Comparison of ENCODE assay signal across 8 cellular contexts in genomic region chr20:508364-508787, GRCh38. TPM values are rescaled to one million over a fixed set of nuclear protein-coding genes. Genes with fewer than 3 reads are reported as not detected.
A peak's percentile ranks its signal among the peaks of the same experiment; 100 is the strongest.
DNase-seq lines count a peak whose midpoint lies in the region; ATAC-seq, FAIRE-seq and TF ChIP-seq lines count a peak whose summit lies in the region.
"Not testable (repeated sequence)": the region's sequence is repeated elsewhere in the genome, so short reads cannot be mapped to it uniquely, and the experiment has no call there.

No MANE protein-coding gene starts in this region.

- TF ChIP-seq EP300 in A549 (IDR thresholded peaks at IDR 0.05) = not testable (repeated sequence)

- not testable (repeated sequence) for H3K9me3 ChIP-seq in A549; RWPE2 (ENCODE audit: severe bottlenecking); pancreas

- not testable (repeated sequence) for H3K4me3 ChIP-seq in A549; RWPE2 (ENCODE audit: severe bottlenecking); bronchial epithelial cell (ENCODE audit: low read depth, low read length); fibroblast of the aortic adventitia (ENCODE audit: low read depth, low read length); pancreas

- POLR2A ChIA-PET in A549 (lab: Yijun Ruan, JAX) = not testable (repeated sequence)

- not testable (repeated sequence) for H3K27me3 ChIP-seq in RWPE2 (ENCODE audit: insufficient read depth, poor library complexity, severe bottlenecking); bronchial epithelial cell (ENCODE audit: control insufficient read depth, insufficient read depth, low read length); pancreas

- H3K36me3 ChIP-seq in RWPE2 (ENCODE audit: low read depth) (peaks cover 56% of the 10 kb centered on the region), pancreas (peaks cover 0 to 20% (median 4%) of the 10 kb centered on the region in 3 donors)
- not testable (repeated sequence) for H3K36me3 ChIP-seq in bronchial epithelial cell (ENCODE audit: control insufficient read depth, insufficient read depth, low read length)

- H3K4me1 Mint-ChIP-seq in activated T-cell treated with anti-CD3 and anti-CD28 coated beads, Interleukin-2, amount 50 U/mL, for 24 hours (ENCODE audit: low read depth) = peaks cover 38% of the 10 kb centered on the region

- not testable (repeated sequence) for H3K4me3 Mint-ChIP-seq in activated T-cell treated with anti-CD3 and anti-CD28 coated beads, Interleukin-2, amount 50 U/mL, for 24 hours

- 61% methylated on average over 6 of the region's 6 CpGs for WGBS in A549 (ENCODE audit: missing lambda C conversion rate)
- WGBS in pancreas, 2 donors = 4 to 12% methylated on average over 6 of the region's 6 CpGs

- H3K4me1 ChIP-seq in A549 (peaks cover 35% of the 10 kb centered on the region), pancreas (peaks cover 29 to 52% (median 46%) of the 10 kb centered on the region in 3 donors)
- not testable (repeated sequence) for H3K4me1 ChIP-seq in RWPE2 (ENCODE audit: insufficient read depth, poor library complexity, severe bottlenecking)

- not testable (repeated sequence) for TF ChIP-seq CTCF in A549 (IDR thresholded peaks at IDR 0.05); RWPE2 (IDR thresholded peaks at IDR 0.05; ENCODE audit: poor library complexity, severe bottlenecking); bronchial epithelial cell (IDR thresholded peaks at IDR 0.05; ENCODE audit: insufficient read depth, low read length, severe bottlenecking); fibroblast of the aortic adventitia (IDR thresholded peaks at IDR 0.05; ENCODE audit: insufficient read depth, low read length); pancreas (IDR thresholded peaks at IDR 0.05)

- ATAC-seq in A549 = not testable (repeated sequence)
- ATAC-seq in RWPE2 (ENCODE audit: low read depth) (peak; percentile 76), pancreas (peak; percentile 69 to 79 (median 78))

- H3K27ac ChIP-seq in A549 = not testable (repeated sequence)
- H3K27ac ChIP-seq in RWPE2 (ENCODE audit: poor library complexity, severe bottlenecking) (peak overlapping the region; percentile 2), pancreas (peak overlapping the region; percentile 33 to 64 (median 60))

- H3K27me3 Mint-ChIP-seq in activated T-cell treated with anti-CD3 and anti-CD28 coated beads, Interleukin-2, amount 50 U/mL, for 24 hours = not testable (repeated sequence)

- peaks cover 78% of the 10 kb centered on the region for H3K36me3 Mint-ChIP-seq in activated T-cell treated with anti-CD3 and anti-CD28 coated beads, Interleukin-2, amount 50 U/mL, for 24 hours (ENCODE audit: low read depth)

- not testable (repeated sequence) for DNase-seq in A549 (ENCODE audit: low read depth in 1 of 2, low spot score in 1 of 2); RWPE2 (ENCODE audit: low spot score); activated T-cell treated with anti-CD3 and anti-CD28 coated beads, Interleukin-2, amount 50 U/mL, for 24 hours
- DNase-seq in HCEC 1CT = peak; percentile 18
- DNase-seq in bronchial epithelial cell (ENCODE audit: low read depth) = peak; percentile 26
- DNase-seq in fibroblast of the aortic adventitia (ENCODE audit: low read depth) = peak; percentile 28
- DNase-seq in iris pigment epithelial cell (ENCODE audit: low read depth) = peak; percentile 11
- peak in 1 of 6 donors; percentile 29 for DNase-seq in pancreas

- H3K27ac Mint-ChIP-seq in activated T-cell treated with anti-CD3 and anti-CD28 coated beads, Interleukin-2, amount 50 U/mL, for 24 hours = peak overlapping the region; percentile 75

- CTCF ChIA-PET in A549 (lab: Yijun Ruan, JAX) = interaction anchor here (0.6 to 2.1 kb wide), 8 partner anchors 9 to 231 kb away, joined by 3 to 6 read pairs (median 4); no protein-coding TSS in a partner anchor

- not testable (repeated sequence) for H3K9me3 Mint-ChIP-seq in activated T-cell treated with anti-CD3 and anti-CD28 coated beads, Interleukin-2, amount 50 U/mL, for 24 hours

- not testable (repeated sequence) for H3K4me2 ChIP-seq in A549

- peak; percentile 85 for FAIRE-seq in A549 (lab: Jason Lieb, UNC)
- FAIRE-seq in bronchial epithelial cell (lab: Jason Lieb, UNC); pancreas (lab: Jason Lieb, UNC): not testable (repeated sequence)

- TF ChIP-seq POLR2A in A549 (IDR thresholded peaks at IDR 0.05; ENCODE audit: low read length) = not testable (repeated sequence)

- intact Hi-C loops in pancreas (cut with DNase I) = not testable (repeated sequence)

- not testable (repeated sequence) for TF ChIP-seq RAD21 in A549 (conservative IDR thresholded peaks at IDR 0.05 in 1 of 2, IDR thresholded peaks at IDR 0.05 in 1 of 2)

RNA-seq across cellular contexts. Expression of gene CSNK2A1, which starts 35.2 kb away (rescaled TPM):
- polyA plus RNA-seq in A549 (2011; rRNA removed) (231 and 306 TPM in 2 replicates), A549 (2017; fragmentation: RNase III; extraction: RNeasy Plus Mini Kit Qiagen cat#74134 plus additional on column Dnase treatment) (155 to 157 TPM (median 156 TPM) in 3 replicates), pancreas (10 to 100 TPM; 12.7 to 21.2 TPM)
- 98.3 and 99.8 TPM in 2 replicates for polyA plus RNA-seq in A549 (2012; cell fraction: cytosol; rRNA removed)
- 97.3 and 104 TPM in 2 replicates for polyA plus RNA-seq in A549 (2012; cell fraction: nucleus; rRNA removed)
- 263 and 303 TPM in 2 replicates for polyA minus RNA-seq in A549 (2011; rRNA and poly(A)+ RNA removed)
- total RNA-seq in bronchial epithelial cell (242 and 268 TPM in 2 replicates), fibroblast of the aortic adventitia (ENCODE audit: low replicate concordance) (84.6 and 147 TPM in 2 replicates), pancreas (10 to 100 TPM; 44.5 to 57.4 (median 49.5) TPM)

RNA-seq across cellular contexts. Expression of gene TBC1D20, which starts 46.0 kb away (rescaled TPM):
- 43.4 and 53.9 TPM in 2 replicates for polyA plus RNA-seq in A549 (2011; rRNA removed)
- polyA plus RNA-seq in A549 (2012; cell fraction: cytosol; rRNA removed) = 36.6 and 40.3 TPM in 2 replicates
- 22.8 and 27.9 TPM in 2 replicates for polyA plus RNA-seq in A549 (2012; cell fraction: nucleus; rRNA removed)
- polyA plus RNA-seq in A549 (2017; fragmentation: RNase III; extraction: RNeasy Plus Mini Kit Qiagen cat#74134 plus additional on column Dnase treatment) = 24.5 to 28.0 TPM (median 27.7 TPM) in 3 replicates
- 79.0 and 91.9 TPM in 2 replicates for polyA minus RNA-seq in A549 (2011; rRNA and poly(A)+ RNA removed)
- total RNA-seq in bronchial epithelial cell = 30.0 and 35.8 TPM in 2 replicates
- 27.1 and 34.4 TPM in 2 replicates for total RNA-seq in fibroblast of the aortic adventitia (ENCODE audit: low replicate concordance)
- total RNA-seq in pancreas = 10 to 100 TPM; 11.1 to 21.4 (median 12.9) TPM
- 10 to 100 TPM; 11.5 to 17.3 TPM for polyA plus RNA-seq in pancreas
